Comparison of ENCODE assay signal across 8 cellular contexts in genomic region chr15:94119923-94120775, GRCh38.
DNase-seq lines count a peak whose midpoint lies in the region; ATAC-seq and TF ChIP-seq lines count a peak whose summit lies in the region.

No MANE protein-coding gene starts in this region.

- no peaks in the 10 kb centered on the region for H3K36me3 ChIP-seq in left lung

- H3K4me3 ChIP-seq in choroid plexus epithelial cell (ENCODE audit: low read depth, low read length) (no peak overlapping the region), left lung (no peak overlapping the region)

- TF ChIP-seq CTCF in C4-2B (conservative IDR thresholded peaks at IDR 0.05) (peak; percentile 99), choroid plexus epithelial cell (conservative IDR thresholded peaks at IDR 0.05; ENCODE audit: low read depth, low read length) (peak; percentile 99), left lung (IDR thresholded peaks at IDR 0.05) (peak; percentile 58 to 81)

- intact Hi-C loops in left lung (cut with DNase I), result loop anchor here in 1 of 2 donors (10.0 kb wide), 1 partner anchor 1085 kb away; no protein-coding TSS in a partner anchor

- peaks cover 0 to 7% of the 10 kb centered on the region in 2 donors for H3K4me1 ChIP-seq in left lung

- POLR2A ChIA-PET in T-cell (lab: Charles Lee), result interaction anchor here in 1 of 2 donors (0.9 kb wide), 1 partner anchor 1032 kb away, joined by 3 read pairs; no protein-coding TSS in a partner anchor

- CTCF ChIA-PET in T-cell (lab: Charles Lee), result interaction anchor here (0.6 to 1.8 kb wide), 17 partner anchors 9 to 1323 kb away, joined by 3 to 50 read pairs (median 5); partner anchors contain the start of gene RGMA (in 2 of the 2)

- peak; percentile 50 for DNase-seq in NCI-H2029 (lab: John Stamatoyannopoulos, UW)
- DNase-seq in T-cell, result peak in 30 of 34 experiments; percentile 7 to 55 (median 28)
- peak; percentile 92 for DNase-seq in choroid plexus epithelial cell (ENCODE audit: low read depth)
- peak in 1 of 2 donors; percentile 45 for DNase-seq in left lung
- DNase-seq in stimulated activated CD8-positive, alpha-beta memory T cell treated with anti-CD3 and anti-CD28 coated beads, Interleukin-7, amount 100 ng/mL, for 4 hours (ENCODE audit: low read depth in 2 of 2), result peak; percentile 0 to 5

- no peaks in the 10 kb centered on the region for H3K36me3 Mint-ChIP-seq in T-cell

- no peaks in the 10 kb centered on the region for H3K9me3 ChIP-seq in left lung

- H3K4me1 Mint-ChIP-seq in T-cell, result no peaks in the 10 kb centered on the region

- H3K4me3 Mint-ChIP-seq in T-cell, result no peak overlapping the region

- no peak overlapping the region for H3K27ac Mint-ChIP-seq in T-cell

- peak; percentile 100 for ATAC-seq in GM18870 (IDR thresholded peaks at IDR 0.05; ENCODE audit: unreplicated experiment)
- ATAC-seq in HG03064 (IDR thresholded peaks at IDR 0.05; ENCODE audit: low read depth, unreplicated experiment), result peak; percentile 97
- peak; percentile 71 to 84 (median 76) for ATAC-seq in T-cell (replicated peaks in 1 of 4)
- ATAC-seq in left lung, result peak; percentile 100

- H3K27ac ChIP-seq in C4-2B, result no peak overlapping the region
- H3K27ac ChIP-seq in left lung, result no peak overlapping the region

- no peaks in the 10 kb centered on the region for H3K27me3 ChIP-seq in left lung

- no peaks in the 10 kb centered on the region for H3K9me3 Mint-ChIP-seq in T-cell

- no peaks in the 10 kb centered on the region for H3K27me3 Mint-ChIP-seq in T-cell
